Comparison of ENCODE assay signal across 8 cellular contexts in the genomic region with DNA sequence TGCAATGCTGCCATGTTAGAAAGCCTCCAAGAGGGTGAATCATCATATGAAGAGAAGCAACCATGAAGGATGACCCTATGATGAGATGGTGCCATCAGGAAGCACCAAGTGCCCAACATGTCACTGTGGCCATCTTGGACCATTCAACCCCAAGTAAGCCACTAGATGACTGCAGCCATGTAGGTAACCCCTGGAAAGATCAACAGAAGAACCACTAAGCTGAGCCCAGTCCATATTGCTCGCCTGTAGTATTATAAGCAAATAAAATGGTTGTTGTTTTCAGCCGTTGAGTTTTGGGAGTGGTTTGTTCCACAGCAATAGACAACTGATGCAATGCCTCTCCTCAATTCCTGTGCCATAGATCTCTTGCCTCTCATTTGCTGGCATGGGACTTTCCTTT.
"Had no signal": no experiment of that assay in that cellular context is flagged by ENCODE, and none has a peak within 500 bp of the region (broad histone marks: within the 10 kb centered on the region; RNA-seq: fewer than 3 reads in every experiment).

No MANE protein-coding gene starts in this region.

- H3K4me2 ChIP-seq: KMS-11 had no signal

- H3K9ac ChIP-seq: KMS-11 had no signal

- H3K4me1 Mint-ChIP-seq: IgD-negative memory B cell had no signal

- H3K27me3 Mint-ChIP-seq: IgD-negative memory B cell had no signal

- ATAC-seq: K562 had no signal

- H3K4me3 Mint-ChIP-seq: IgD-negative memory B cell had no signal

- FAIRE-seq: HTR-8/SVneo, K562 had no signal

- DNase-seq: IMR-90, KBM-7, KG1 had no signal

- H3K27ac Mint-ChIP-seq: IgD-negative memory B cell had no signal

- H3K27ac ChIP-seq: HL-60, KMS-11 had no signal

- H3K36me3 Mint-ChIP-seq: IgD-negative memory B cell had no signal

- H3K4me3 ChIP-seq: K562 had no signal
